ENCODE assay signal across 1 cellular context in the genomic region with DNA sequence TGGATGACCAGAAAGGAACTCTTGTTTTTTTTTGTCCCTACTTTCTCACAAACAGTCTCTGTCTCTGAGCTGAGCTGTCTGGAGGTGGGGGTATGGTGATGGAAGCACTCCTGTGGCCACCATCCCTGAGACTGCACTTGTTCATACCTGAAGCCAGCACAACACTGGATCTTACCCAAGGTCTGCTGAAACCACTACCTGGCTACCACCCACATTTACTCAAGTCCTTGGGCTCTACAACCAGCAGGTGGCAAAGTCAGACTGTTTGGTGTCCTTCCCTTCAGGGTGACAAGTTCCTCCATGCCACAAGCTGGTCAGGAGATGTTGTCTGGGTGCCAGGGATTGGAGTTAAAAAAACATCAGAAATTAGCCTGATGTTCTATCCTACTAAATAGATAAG.
TF ChIP-seq lines count a peak whose summit lies in the region.

No MANE protein-coding gene starts in this region.

TF ChIP-seq in GM12878, 131 proteins besides CTCF, POLR2A, EP300 and RAD21:
- TF ChIP-seq, protein P1, sequence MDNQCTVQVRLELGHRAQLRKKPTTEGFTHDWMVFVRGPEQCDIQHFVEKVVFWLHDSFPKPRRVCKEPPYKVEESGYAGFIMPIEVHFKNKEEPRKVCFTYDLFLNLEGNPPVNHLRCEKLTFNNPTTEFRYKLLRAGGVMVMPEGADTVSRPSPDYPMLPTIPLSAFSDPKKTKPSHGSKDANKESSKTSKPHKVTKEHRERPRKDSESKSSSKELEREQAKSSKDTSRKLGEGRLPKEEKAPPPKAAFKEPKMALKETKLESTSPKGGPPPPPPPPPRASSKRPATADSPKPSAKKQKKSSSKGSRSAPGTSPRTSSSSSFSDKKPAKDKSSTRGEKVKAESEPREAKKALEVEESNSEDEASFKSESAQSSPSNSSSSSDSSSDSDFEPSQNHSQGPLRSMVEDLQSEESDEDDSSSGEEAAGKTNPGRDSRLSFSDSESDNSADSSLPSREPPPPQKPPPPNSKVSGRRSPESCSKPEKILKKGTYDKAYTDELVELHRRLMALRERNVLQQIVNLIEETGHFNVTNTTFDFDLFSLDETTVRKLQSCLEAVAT (IDR thresholded peaks at IDR 0.05), result no peak
- TF ChIP-seq POU2F2 (IDR thresholded peaks at IDR 0.05; ENCODE audit: borderline replicate concordance, low read depth, low read length) (no peak), ZNF207 (IDR thresholded peaks at IDR 0.05; ENCODE audit: borderline replicate concordance) (no peak), FOS (IDR thresholded peaks at IDR 0.05; ENCODE audit: borderline replicate concordance, extremely low read depth, insufficient read length) (no peak), BHLHE40 (IDR thresholded peaks at IDR 0.05; ENCODE audit: borderline replicate concordance in 1 of 2, low read depth in 2 of 2, low read length in 1 of 2) (no peak), MYB (IDR thresholded peaks at IDR 0.05; ENCODE audit: borderline replicate concordance, low read depth, low read length) (no peak), ZSCAN29 (IDR thresholded peaks at IDR 0.05) (no peak), IRF4 (IDR thresholded peaks at IDR 0.05; ENCODE audit: low read depth, low read length) (no peak), NBN (IDR thresholded peaks at IDR 0.05) (no peak), LARP7 (IDR thresholded peaks at IDR 0.05) (no peak), PAX8 (IDR thresholded peaks at IDR 0.05) (no peak), RUNX3 (IDR thresholded peaks at IDR 0.05; ENCODE audit: low read length) (no peak), KAT2A (conservative IDR thresholded peaks at IDR 0.05; ENCODE audit: control insufficient read depth, low read depth, low read length) (no peak), EED (IDR thresholded peaks at IDR 0.05; ENCODE audit: low read depth) (no peak), ZNF384 (IDR thresholded peaks at IDR 0.05; ENCODE audit: borderline replicate concordance, low read depth, low read length) (no peak), MTA2 (IDR thresholded peaks at IDR 0.05; ENCODE audit: low read depth) (no peak)
- TF ChIP-seq, protein P2, sequence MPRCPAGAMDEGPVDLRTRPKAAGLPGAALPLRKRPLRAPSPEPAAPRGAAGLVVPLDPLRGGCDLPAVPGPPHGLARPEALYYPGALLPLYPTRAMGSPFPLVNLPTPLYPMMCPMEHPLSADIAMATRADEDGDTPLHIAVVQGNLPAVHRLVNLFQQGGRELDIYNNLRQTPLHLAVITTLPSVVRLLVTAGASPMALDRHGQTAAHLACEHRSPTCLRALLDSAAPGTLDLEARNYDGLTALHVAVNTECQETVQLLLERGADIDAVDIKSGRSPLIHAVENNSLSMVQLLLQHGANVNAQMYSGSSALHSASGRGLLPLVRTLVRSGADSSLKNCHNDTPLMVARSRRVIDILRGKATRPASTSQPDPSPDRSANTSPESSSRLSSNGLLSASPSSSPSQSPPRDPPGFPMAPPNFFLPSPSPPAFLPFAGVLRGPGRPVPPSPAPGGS (IDR thresholded peaks at IDR 0.05; ENCODE audit: borderline replicate concordance, insufficient read depth, low read depth, low read length, poor library complexity, severe bottlenecking), result no peak
TF ChIP-seq in GM12878: peak in this region for 0.
